19 cellular contexts compared by ENCODE assay signal in the genomic region with DNA sequence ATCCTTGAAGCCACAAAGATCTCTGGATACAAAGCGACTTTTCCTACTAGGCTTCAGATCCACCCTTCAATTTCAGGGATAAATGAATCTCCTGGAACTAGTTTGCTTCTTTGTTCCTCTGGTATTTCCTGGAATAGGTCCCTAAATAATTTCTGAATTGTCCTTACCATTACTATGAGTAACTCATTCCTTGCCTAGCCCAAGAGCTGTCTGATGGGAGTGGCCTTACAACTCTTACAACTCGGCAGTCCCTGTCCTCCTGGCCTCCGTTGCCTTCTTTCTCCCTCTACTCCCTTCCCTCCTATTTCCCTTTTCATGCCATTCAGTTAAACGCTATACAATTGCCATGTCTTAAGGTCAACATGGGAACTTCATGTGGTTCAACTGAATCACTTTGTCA.
DNase-seq lines count a peak whose midpoint lies in the region; ATAC-seq and TF ChIP-seq lines count a peak whose summit lies in the region.
"Had no signal": no experiment of that assay in that cellular context is flagged by ENCODE, and none has a peak within 500 bp of the region (broad histone marks: within the 10 kb centered on the region; RNA-seq: fewer than 3 reads in every experiment).

No MANE protein-coding gene starts in this region.

- H2BK5ac ChIP-seq in mesenchymal stem cell (ENCODE audit: low read depth, low read length, poor library complexity, severe bottlenecking): no peak overlapping the region

- H3K4me3 Mint-ChIP-seq in chondrocyte (ENCODE audit: unreplicated experiment): no peak overlapping the region
- H3K4me3 Mint-ChIP-seq: CD8-positive, alpha-beta memory T cell had no signal

- H3K4me1 Mint-ChIP-seq in chondrocyte (ENCODE audit: low read depth): peaks cover 23% of the 10 kb centered on the region
- H3K4me1 Mint-ChIP-seq: CD8-positive, alpha-beta memory T cell had no signal

- H3K4me1 ChIP-seq in heart right ventricle (peaks cover 0 to 55% (median 43%) of the 10 kb centered on the region in 9 donors), Panc1 (ENCODE audit: control insufficient read depth, insufficient read depth, low read length) (no peaks in the 10 kb centered on the region), mesenchymal stem cell (ENCODE audit: control insufficient read depth, insufficient read depth, low read depth, low read length) (no peaks in the 10 kb centered on the region), suprapubic skin (no peaks in the 10 kb centered on the region)
- H3K4me1 ChIP-seq: A549 had no signal

- H3K9me3 ChIP-seq in heart right ventricle (peaks cover 0 to 31% (median 11%) of the 10 kb centered on the region in 11 donors), Panc1 (ENCODE audit: control insufficient read depth, insufficient read depth, low read depth, low read length) (peaks cover 13% of the 10 kb centered on the region; the same call in 1 of the 2 replicates), mesenchymal stem cell (ENCODE audit: control insufficient read depth, low read length) (peaks cover 20% of the 10 kb centered on the region), suprapubic skin (no peaks in the 10 kb centered on the region)

- DNase-seq in heart right ventricle (no peak), Right ventricle myocardium inferior (ENCODE audit: missing footprints) (no peak), Panc1 (ENCODE audit: low read depth, low spot score) (no peak), mesenchymal stem cell (no peak), suprapubic skin (ENCODE audit: low spot score in 2 of 2) (no peak), chondrocyte (ENCODE audit: low spot score) (no peak), midbrain (lab: John Stamatoyannopoulos, UW) (no peak), dedifferentiated amniotic fluid mesenchymal stem cell (ENCODE audit: extremely low spot score) (no peak)
- DNase-seq: C1 segment of cervical spinal cord; CD8-positive, alpha-beta memory T cell; DMS53; EL; NCI-H1417; NCI-H187; NCI-H2107; NCI-H510A; NCI-H774; SIG-M5 had no signal

- H3K9ac ChIP-seq in mesenchymal stem cell (ENCODE audit: low read length): no peak overlapping the region

- TF ChIP-seq CTCF in heart right ventricle (IDR thresholded peaks at IDR 0.05): no peak
- TF ChIP-seq CTCF in Panc1 (IDR thresholded peaks at IDR 0.05): no peak
- no peak for TF ChIP-seq CTCF in suprapubic skin (IDR thresholded peaks at IDR 0.05)
- no peak for TF ChIP-seq CTCF in chondrocyte (IDR thresholded peaks at IDR 0.05)

- H3K36me3 ChIP-seq in heart right ventricle (no peaks in the 10 kb centered on the region), Panc1 (ENCODE audit: control insufficient read depth, insufficient read depth, low read length) (no peaks in the 10 kb centered on the region), mesenchymal stem cell (ENCODE audit: control insufficient read depth in 1 of 2, insufficient read depth in 2 of 2, low read depth in 1 of 2, low read length in 2 of 2) (no peaks in the 10 kb centered on the region), suprapubic skin (no peaks in the 10 kb centered on the region)

- H3K4ac ChIP-seq in mesenchymal stem cell (ENCODE audit: low read depth in 1 of 2, low read length in 2 of 2): no peak overlapping the region

- H3K27me3 Mint-ChIP-seq in chondrocyte (ENCODE audit: low read depth): peaks cover 22% of the 10 kb centered on the region

- no peak overlapping the region for H2AFZ ChIP-seq in mesenchymal stem cell (ENCODE audit: low read depth, low read length)

- no peak overlapping the region for H3K14ac ChIP-seq in mesenchymal stem cell (ENCODE audit: low read length in 2 of 2)

- BruUV-seq in Panc1 (replicated peaks; lab: Mats Ljungman, UMichigan): no TSS peak

- POLR2A ChIA-PET in Panc1 (lab: Charles Lee): no interaction called here

- no peak overlapping the region for H3K23ac ChIP-seq in mesenchymal stem cell (ENCODE audit: low read length in 2 of 2)

- no peak overlapping the region for H2BK15ac ChIP-seq in mesenchymal stem cell (ENCODE audit: low read depth, poor library complexity, severe bottlenecking)

- no peak for TF ChIP-seq POLR2A in suprapubic skin (IDR thresholded peaks at IDR 0.05)

- no peak for TF ChIP-seq EP300 in suprapubic skin (IDR thresholded peaks at IDR 0.05)

- CTCF ChIA-PET in Panc1 (lab: Charles Lee): no interaction called here

- peak overlapping the region; percentile 19 for H4K8ac ChIP-seq in mesenchymal stem cell (ENCODE audit: low read length)

- H3K79me1 ChIP-seq in mesenchymal stem cell (replicated peaks; ENCODE audit: low read length, poor library complexity, severe bottlenecking): no peaks in the 10 kb centered on the region

- H3K36me3 Mint-ChIP-seq in chondrocyte (ENCODE audit: low read depth): peaks cover 27% of the 10 kb centered on the region

- peaks cover 38% of the 10 kb centered on the region for H3K9me3 Mint-ChIP-seq in chondrocyte (ENCODE audit: low read depth)

- no peak overlapping the region for H3K27ac Mint-ChIP-seq in chondrocyte (ENCODE audit: unreplicated experiment)

- ATAC-seq in heart right ventricle (no peak), Right ventricle myocardium inferior (no peak), Panc1 (no peak)
- ATAC-seq: A549 had no signal

- no peak overlapping the region for H3K18ac ChIP-seq in mesenchymal stem cell (ENCODE audit: low read depth in 1 of 2, low read length in 2 of 2)

- H3K4me2 ChIP-seq in mesenchymal stem cell (ENCODE audit: low read length, poor library complexity, severe bottlenecking): no peak overlapping the region
- H3K4me2 ChIP-seq: A549 had no signal

- no peak overlapping the region for H3K4me3 ChIP-seq in heart right ventricle
- no peak overlapping the region for H3K4me3 ChIP-seq in Panc1 (ENCODE audit: low read depth in 2 of 2, low read length in 2 of 2)
- H3K4me3 ChIP-seq in mesenchymal stem cell (ENCODE audit: insufficient read depth in 1 of 2, low read depth in 1 of 2, low read length in 2 of 2): no peak overlapping the region
- H3K4me3 ChIP-seq in suprapubic skin: no peak overlapping the region
- H3K4me3 ChIP-seq: A549 had no signal

- WGBS in heart right ventricle, 2 donors: 60 to 62% methylated on average over 4 of the region's 4 CpGs
- WGBS in mesenchymal stem cell: 96% methylated on average over 4 of the region's 4 CpGs
- 83% methylated on average over 4 of the region's 4 CpGs for WGBS in suprapubic skin

- H2AK5ac ChIP-seq in mesenchymal stem cell (ENCODE audit: low read length, severe bottlenecking): no peak overlapping the region

- no peaks in the 10 kb centered on the region for H3K27me3 ChIP-seq in heart right ventricle
- H3K27me3 ChIP-seq in Panc1 (ENCODE audit: control insufficient read depth, insufficient read depth, low read length): no peaks in the 10 kb centered on the region
- H3K27me3 ChIP-seq in mesenchymal stem cell (ENCODE audit: control insufficient read depth in 1 of 2, insufficient read depth in 1 of 2, low read length in 2 of 2): peaks cover 0 to 22% of the 10 kb centered on the region in 2 experiments
- no peaks in the 10 kb centered on the region for H3K27me3 ChIP-seq in suprapubic skin

- in situ Hi-C loops in Panc1 (cut with HindIII; ENCODE audit: low pct_unique_long_range_greater_than_20kb, low sequenced_read_pairs): no loop called here

- no peak overlapping the region for H2BK120ac ChIP-seq in mesenchymal stem cell (ENCODE audit: low read depth, low read length)

- intact Hi-C loops in heart right ventricle (cut with DNase I) (loop anchor here in 2 of 10 donors (2.0 to 5.0 kb wide), 3 partner anchors 18 to 110 kb away; no protein-coding TSS in a partner anchor), Right ventricle myocardium inferior (cut with DNase I) (loop anchor here (2.0 to 5.0 kb wide), 2 partner anchors 58 to 125 kb away; no protein-coding TSS in a partner anchor), Panc1 (cut with micrococcal nuclease; ENCODE audit: unreplicated experiment) (no loop called here)

- H4K91ac ChIP-seq in mesenchymal stem cell (ENCODE audit: low read length): no peak overlapping the region

- no peak overlapping the region for H2BK12ac ChIP-seq in mesenchymal stem cell (ENCODE audit: low read length in 2 of 2)

- H3K27ac ChIP-seq in heart right ventricle: peak overlapping the region; percentile 51 to 94 (median 85)
- peak overlapping the region; percentile 58; the same call in 1 of the 2 replicates for H3K27ac ChIP-seq in Panc1 (ENCODE audit: low read length)
- H3K27ac ChIP-seq in mesenchymal stem cell (ENCODE audit: low read length, poor library complexity, severe bottlenecking): no peak overlapping the region
- H3K27ac ChIP-seq in suprapubic skin: peak overlapping the region; percentile 70
- H3K27ac ChIP-seq: A549 had no signal
